ENCODE assay signal across 28 cellular contexts in the genomic region with DNA sequence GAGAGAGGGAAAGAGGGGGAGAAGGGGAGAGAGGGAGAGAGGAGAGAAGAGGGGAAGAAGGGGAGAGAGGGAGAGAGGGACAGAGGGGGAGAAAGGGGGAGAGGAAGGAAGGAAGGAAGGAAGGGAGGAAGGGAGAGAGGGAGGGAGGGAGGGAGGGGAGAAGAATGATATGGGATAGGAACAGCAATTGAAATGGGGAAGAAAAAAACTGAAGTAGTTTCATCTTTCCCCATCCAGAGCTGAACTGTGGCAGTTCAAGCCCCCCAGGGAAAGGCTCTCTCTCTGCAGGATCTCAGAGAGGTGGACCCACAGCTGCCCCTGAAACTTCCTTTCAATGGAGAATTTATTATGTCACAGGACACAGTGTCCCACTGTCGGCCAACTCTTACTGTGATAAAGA.
"Had no signal": no experiment of that assay in that cellular context is flagged by ENCODE, and none has a peak within 500 bp of the region (broad histone marks: within the 10 kb centered on the region; RNA-seq: fewer than 3 reads in every experiment).

No MANE protein-coding gene starts in this region.

- H3K4me3 Mint-ChIP-seq: activated CD4-positive, alpha-beta T cell treated with anti-CD3 and anti-CD28 coated beads for 36 hours; activated CD4-positive, alpha-beta T cell treated with anti-CD3 and anti-CD28 coated beads, Interleukin-2, amount 10 ng/mL, durations not matched to agents 7 days and 5 days; activated CD8-positive, alpha-beta T cell treated with anti-CD3 and anti-CD28 coated beads for 36 hours; activated naive CD8-positive, alpha-beta T cell; activated T-cell treated with anti-CD3 and anti-CD28 coated beads, Interleukin-2, amount 50 U/mL, for 4 hours; activated T-helper 17 cell treated with anti-CD3 and anti-CD28 coated beads, Interleukin-2, amount 50 U/mL, for 72 hours; effector memory CD8-positive, alpha-beta T cell; T-helper 17 cell; T-helper 2 cell treated with Interferon-gamma antibody and Interleukin-4, amounts not matched to agents 5 μg/mL and 100 μg/mL, for 36 hours had no signal

- H3K4me1 ChIP-seq: esophagus muscularis mucosa, foreskin keratinocyte had no signal

- H3K27ac Mint-ChIP-seq: activated CD4-positive, alpha-beta T cell treated with anti-CD3 and anti-CD28 coated beads for 36 hours; activated CD4-positive, alpha-beta T cell treated with anti-CD3 and anti-CD28 coated beads, Interleukin-2, amount 10 ng/mL, durations not matched to agents 7 days and 5 days; activated CD8-positive, alpha-beta T cell treated with anti-CD3 and anti-CD28 coated beads for 36 hours; activated naive CD8-positive, alpha-beta T cell; activated T-helper 17 cell treated with anti-CD3 and anti-CD28 coated beads, Interleukin-2, amount 50 U/mL, for 72 hours; effector memory CD8-positive, alpha-beta T cell; T-helper 17 cell; T-helper 2 cell treated with Interferon-gamma antibody and Interleukin-4, amounts not matched to agents 5 μg/mL and 100 μg/mL, for 36 hours had no signal

- H3K27me3 Mint-ChIP-seq: activated CD4-positive, alpha-beta T cell treated with anti-CD3 and anti-CD28 coated beads for 36 hours; activated CD8-positive, alpha-beta T cell treated with anti-CD3 and anti-CD28 coated beads for 36 hours; activated naive CD8-positive, alpha-beta T cell; activated T-helper 17 cell treated with anti-CD3 and anti-CD28 coated beads, Interleukin-2, amount 50 U/mL, for 72 hours; T-helper 17 cell had no signal

- H3K27me3 ChIP-seq: brain microvascular endothelial cell, esophagus muscularis mucosa, foreskin keratinocyte, gastrocnemius medialis, heart left ventricle had no signal

- ATAC-seq: activated CD4-positive, alpha-beta T cell treated with anti-CD3 and anti-CD28 coated beads for 36 hours; activated CD8-positive, alpha-beta T cell treated with anti-CD3 and anti-CD28 coated beads for 36 hours; activated T-cell treated with anti-CD3 and anti-CD28 coated beads, Interleukin-2, amount 50 U/mL, for 4 hours; activated T-helper 17 cell treated with anti-CD3 and anti-CD28 coated beads, Interleukin-2, amount 50 U/mL, for 72 hours; effector memory CD8-positive, alpha-beta T cell; foreskin keratinocyte; gastrocnemius medialis; heart left ventricle; T-helper 17 cell had no signal

- DNase-seq: activated CD4-positive, alpha-beta T cell treated with anti-CD3 and anti-CD28 coated beads for 36 hours; activated CD4-positive, alpha-beta T cell treated with anti-CD3 and anti-CD28 coated beads, Interleukin-2, amount 10 ng/mL, durations not matched to agents 7 days and 5 days; activated CD4-positive, alpha-beta T cell treated with anti-CD3 and anti-CD28 coated beads, Interleukin-2, amount 50 U/mL, for 48 hours; activated CD4-positive, CD25-positive, alpha-beta regulatory T cell; activated CD4-positive, CD25-positive, alpha-beta regulatory T cell treated with anti-CD3 and anti-CD28 coated beads, Interleukin-2, amount 50 U/mL, for 72 hours; activated CD8-positive, alpha-beta memory T cell treated with anti-CD3 and anti-CD28 coated beads for 24 hours; activated CD8-positive, alpha-beta T cell treated with anti-CD3 and anti-CD28 coated beads for 36 hours; activated effector memory CD4-positive, alpha-beta T cell treated with Interleukin-2 at 50 U/mL for 16 hours; activated gamma-delta T cell treated with Interleukin-2 at 50 U/mL for 16 hours; activated naive CD4-positive, alpha-beta T cell treated with anti-CD3 and anti-CD28 coated beads, Interleukin-2, amount 50 U/mL, for 16 hours; activated naive CD4-positive, alpha-beta T cell treated with Interleukin-2 at 50 U/mL for 16 hours; activated T-cell treated with anti-CD3 and anti-CD28 coated beads, Interleukin-2, amount 50 U/mL, for 4 hours; amniotic stem cell; anterior cingulate cortex; brain microvascular endothelial cell; effector memory CD8-positive, alpha-beta T cell; erythroblast; foreskin keratinocyte; gastrocnemius medialis; glutamatergic neuron; heart left ventricle; T-helper 1 cell; T-helper 17 cell; T1000 had no signal

- H3K36me3 ChIP-seq: brain microvascular endothelial cell had no signal

- H3K4me3 ChIP-seq: esophagus muscularis mucosa, gastrocnemius medialis, heart left ventricle had no signal

- H3K36me3 Mint-ChIP-seq: activated naive CD8-positive, alpha-beta T cell had no signal

- H3K27ac ChIP-seq: brain microvascular endothelial cell, esophagus muscularis mucosa, foreskin keratinocyte, gastrocnemius medialis, heart left ventricle had no signal

- H3K4me1 Mint-ChIP-seq: activated CD4-positive, alpha-beta T cell treated with anti-CD3 and anti-CD28 coated beads for 36 hours; activated CD4-positive, alpha-beta T cell treated with anti-CD3 and anti-CD28 coated beads, Interleukin-2, amount 10 ng/mL, durations not matched to agents 7 days and 5 days; activated T-helper 17 cell treated with anti-CD3 and anti-CD28 coated beads, Interleukin-2, amount 50 U/mL, for 72 hours; T-helper 17 cell had no signal
